Comparison of ENCODE assay signal across 1 cellular context in genomic region chr7:117210908-117211307, GRCh38.
TF ChIP-seq lines count a peak whose summit lies in the region.

No MANE protein-coding gene starts in this region.

TF ChIP-seq in HEK293, 187 proteins besides CTCF, POLR2A, EP300 and RAD21 (continued from another document):
- TF ChIP-seq, protein P1, sequence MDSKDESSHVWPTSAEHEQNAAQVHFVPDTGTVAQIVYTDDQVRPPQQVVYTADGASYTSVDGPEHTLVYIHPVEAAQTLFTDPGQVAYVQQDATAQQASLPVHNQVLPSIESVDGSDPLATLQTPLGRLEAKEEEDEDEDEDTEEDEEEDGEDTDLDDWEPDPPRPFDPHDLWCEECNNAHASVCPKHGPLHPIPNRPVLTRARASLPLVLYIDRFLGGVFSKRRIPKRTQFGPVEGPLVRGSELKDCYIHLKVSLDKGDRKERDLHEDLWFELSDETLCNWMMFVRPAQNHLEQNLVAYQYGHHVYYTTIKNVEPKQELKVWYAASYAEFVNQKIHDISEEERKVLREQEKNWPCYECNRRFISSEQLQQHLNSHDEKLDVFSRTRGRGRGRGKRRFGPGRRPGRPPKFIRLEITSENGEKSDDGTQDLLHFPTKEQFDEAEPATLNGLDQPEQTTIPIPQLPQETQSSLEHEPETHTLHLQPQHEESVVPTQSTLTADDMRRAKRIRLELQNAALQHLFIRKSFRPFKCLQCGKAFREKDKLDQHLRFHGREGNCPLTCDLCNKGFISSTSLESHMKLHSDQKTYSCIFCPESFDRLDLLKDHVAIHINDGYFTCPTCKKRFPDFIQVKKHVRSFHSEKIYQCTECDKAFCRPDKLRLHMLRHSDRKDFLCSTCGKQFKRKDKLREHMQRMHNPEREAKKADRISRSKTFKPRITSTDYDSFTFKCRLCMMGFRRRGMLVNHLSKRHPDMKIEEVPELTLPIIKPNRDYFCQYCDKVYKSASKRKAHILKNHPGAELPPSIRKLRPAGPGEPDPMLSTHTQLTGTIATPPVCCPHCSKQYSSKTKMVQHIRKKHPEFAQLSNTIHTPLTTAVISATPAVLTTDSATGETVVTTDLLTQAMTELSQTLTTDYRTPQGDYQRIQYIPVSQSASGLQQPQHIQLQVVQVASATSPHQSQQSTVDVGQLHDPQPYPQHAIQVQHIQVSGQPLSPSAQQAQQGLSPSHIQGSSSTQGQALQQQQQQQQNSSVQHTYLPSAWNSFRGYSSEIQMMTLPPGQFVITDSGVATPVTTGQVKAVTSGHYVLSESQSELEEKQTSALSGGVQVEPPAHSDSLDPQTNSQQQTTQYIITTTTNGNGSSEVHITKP (tag by site-specific recombination; IDR thresholded peaks at IDR 0.05): peak; percentile 77
- TF ChIP-seq ZNF266 (tag by site-specific recombination; IDR thresholded peaks at IDR 0.05; ENCODE audit: low read depth): no peak
- TF ChIP-seq ZNF211 (tag by site-specific recombination; IDR thresholded peaks at IDR 0.05; ENCODE audit: low read depth): no peak
